36 cellular contexts compared by ENCODE assay signal in genomic region chr20:32646486-32646885, GRCh38. TPM values are rescaled to one million over a fixed set of nuclear protein-coding genes. Genes with fewer than 3 reads are reported as not detected.
"Had no signal": no experiment of that assay in that cellular context is flagged by ENCODE, and none has a peak within 500 bp of the region (broad histone marks: within the 10 kb centered on the region; RNA-seq: fewer than 3 reads in every experiment).

No MANE protein-coding gene starts in this region.

- H3K4me1 Mint-ChIP-seq: activated CD4-positive, alpha-beta memory T cell treated with anti-CD3 and anti-CD28 coated beads, Interleukin-2, amount 10 ng/mL, durations not matched to agents 7 days and 5 days; activated CD4-positive, alpha-beta T cell treated with anti-CD3 and anti-CD28 coated beads, Interleukin-2, amount 10 ng/mL, durations not matched to agents 7 days and 5 days; activated naive CD8-positive, alpha-beta T cell treated with anti-CD3 and anti-CD28 coated beads for 36 hours had no signal

- DNase-seq: activated CD4-positive, alpha-beta memory T cell treated with anti-CD3 and anti-CD28 coated beads, Interleukin-2, amount 10 ng/mL, durations not matched to agents 7 days and 5 days; activated CD4-positive, alpha-beta T cell treated with anti-CD3 and anti-CD28 coated beads for 1 hour; activated CD4-positive, alpha-beta T cell treated with anti-CD3 and anti-CD28 coated beads for 4 hours; activated CD4-positive, alpha-beta T cell treated with anti-CD3 and anti-CD28 coated beads, Interleukin-2, amount 10 ng/mL, durations not matched to agents 7 days and 5 days; activated CD4-positive, alpha-beta T cell treated with anti-CD3 and anti-CD28 coated beads, Interleukin-2, amount 50 U/mL, for 4 hours; activated CD8-positive, alpha-beta memory T cell treated with anti-CD3 and anti-CD28 coated beads, Interleukin-2, amount 50 U/mL, for 48 hours; activated effector memory CD4-positive, alpha-beta T cell treated with anti-CD3 and anti-CD28 coated beads, Interleukin-2, amount 50 U/mL, for 16 hours; activated naive CD4-positive, alpha-beta T cell treated with anti-CD3 and anti-CD28 coated beads for 36 hours; activated naive CD8-positive, alpha-beta T cell treated with anti-CD3 and anti-CD28 coated beads for 36 hours; activated naive CD8-positive, alpha-beta T cell treated with anti-CD3 and anti-CD28 coated beads, Interleukin-2, amount 50 U/mL, for 24 hours; activated T-cell treated with anti-CD3 and anti-CD28 coated beads for 4 hours; activated T-cell treated with anti-CD3 and anti-CD28 coated beads, Interleukin-2, amount 50 U/mL, for 48 hours; adrenal gland; amygdala; aorta; body of pancreas; caudate nucleus; cortex of kidney; dermis blood vessel endothelial cell; effector CD4-positive, alpha-beta T cell; effector memory CD8-positive, alpha-beta T cell; esophagus squamous epithelium; foreskin melanocyte; T-helper 2 cell had no signal

- H3K4me3 ChIP-seq: adrenal gland, body of pancreas, esophagus squamous epithelium, gastroesophageal sphincter had no signal

- H3K27ac Mint-ChIP-seq: activated CD4-positive, alpha-beta memory T cell treated with anti-CD3 and anti-CD28 coated beads, Interleukin-2, amount 10 ng/mL, durations not matched to agents 7 days and 5 days; activated CD4-positive, alpha-beta T cell treated with anti-CD3 and anti-CD28 coated beads, Interleukin-2, amount 10 ng/mL, durations not matched to agents 7 days and 5 days; activated naive CD4-positive, alpha-beta T cell treated with anti-CD3 and anti-CD28 coated beads for 36 hours; activated naive CD4-positive, alpha-beta T cell treated with anti-CD3 and anti-CD28 coated beads, Interleukin-2, amount 50 U/mL, for 24 hours; activated naive CD8-positive, alpha-beta T cell treated with anti-CD3 and anti-CD28 coated beads for 36 hours; activated naive CD8-positive, alpha-beta T cell treated with anti-CD3 and anti-CD28 coated beads, Interleukin-2, amount 50 U/mL, for 24 hours; activated T-helper 1 cell treated with anti-CD3 and anti-CD28 coated beads, Interleukin-12 subunit alpha, Interleukin-12 subunit beta, Interleukin-2, Interleukin-4 antibody, amounts not matched to agents 30 ng/mL and 10 ng/mL and 1 ng/mL, durations not matched to agents 14 hours and 24 hours and 36 hours; activated T-helper 2 cell treated with anti-CD3 and anti-CD28 coated beads, Interferon-gamma antibody, Interleukin-2, Interleukin-4, amounts not matched to agents 10 μg/mL and 5 μg/mL and 100 μg/mL, durations not matched to agents 14 hours and 24 hours and 36 hours; WTC11 had no signal

- H3K36me3 Mint-ChIP-seq: activated naive CD4-positive, alpha-beta T cell treated with anti-CD3 and anti-CD28 coated beads, Interleukin-2, amount 50 U/mL, for 24 hours; activated naive CD8-positive, alpha-beta T cell treated with anti-CD3 and anti-CD28 coated beads for 36 hours; WTC11 had no signal

- ATAC-seq: activated naive CD8-positive, alpha-beta T cell treated with anti-CD3 and anti-CD28 coated beads, Interleukin-2, amount 50 U/mL, for 24 hours; body of pancreas; effector memory CD8-positive, alpha-beta T cell; gastroesophageal sphincter; WTC11 had no signal

- H3K27me3 Mint-ChIP-seq: activated CD4-positive, alpha-beta memory T cell treated with anti-CD3 and anti-CD28 coated beads, Interleukin-2, amount 10 ng/mL, durations not matched to agents 7 days and 5 days; activated naive CD4-positive, alpha-beta T cell treated with anti-CD3 and anti-CD28 coated beads, Interleukin-2, amount 50 U/mL, for 24 hours; activated naive CD8-positive, alpha-beta T cell treated with anti-CD3 and anti-CD28 coated beads for 36 hours; activated naive CD8-positive, alpha-beta T cell treated with anti-CD3 and anti-CD28 coated beads, Interleukin-2, amount 50 U/mL, for 24 hours; effector memory CD8-positive, alpha-beta T cell had no signal

- H3K27me3 ChIP-seq: adrenal gland, body of pancreas had no signal

- H3K9me3 Mint-ChIP-seq: activated CD4-positive, alpha-beta memory T cell treated with anti-CD3 and anti-CD28 coated beads, Interleukin-2, amount 10 ng/mL, durations not matched to agents 7 days and 5 days; activated CD4-positive, alpha-beta T cell treated with anti-CD3 and anti-CD28 coated beads, Interleukin-2, amount 10 ng/mL, durations not matched to agents 7 days and 5 days; activated naive CD4-positive, alpha-beta T cell treated with anti-CD3 and anti-CD28 coated beads for 36 hours; activated naive CD4-positive, alpha-beta T cell treated with anti-CD3 and anti-CD28 coated beads, Interleukin-2, amount 50 U/mL, for 24 hours; activated naive CD8-positive, alpha-beta T cell treated with anti-CD3 and anti-CD28 coated beads for 36 hours; activated naive CD8-positive, alpha-beta T cell treated with anti-CD3 and anti-CD28 coated beads, Interleukin-2, amount 50 U/mL, for 24 hours; activated T-helper 1 cell treated with anti-CD3 and anti-CD28 coated beads, Interleukin-12 subunit alpha, Interleukin-12 subunit beta, Interleukin-2, Interleukin-4 antibody, amounts not matched to agents 30 ng/mL and 10 ng/mL and 1 ng/mL, durations not matched to agents 14 hours and 24 hours and 36 hours; activated T-helper 2 cell treated with anti-CD3 and anti-CD28 coated beads, Interferon-gamma antibody, Interleukin-2, Interleukin-4, amounts not matched to agents 10 μg/mL and 5 μg/mL and 100 μg/mL, durations not matched to agents 14 hours and 24 hours and 36 hours; effector memory CD8-positive, alpha-beta T cell; WTC11 had no signal

- H3K27ac ChIP-seq: adrenal gland, body of pancreas, epithelial cell of prostate, esophagus squamous epithelium, gastroesophageal sphincter had no signal

- H3K9me3 ChIP-seq: adrenal gland, body of pancreas, esophagus squamous epithelium, gastroesophageal sphincter had no signal

- H3K4me1 ChIP-seq: adrenal gland, esophagus squamous epithelium, gastroesophageal sphincter had no signal

- H3K36me3 ChIP-seq: adrenal gland, esophagus squamous epithelium, gastroesophageal sphincter had no signal

- H3K4me3 Mint-ChIP-seq: activated CD4-positive, alpha-beta memory T cell treated with anti-CD3 and anti-CD28 coated beads, Interleukin-2, amount 10 ng/mL, durations not matched to agents 7 days and 5 days; activated CD4-positive, alpha-beta T cell treated with anti-CD3 and anti-CD28 coated beads, Interleukin-2, amount 10 ng/mL, durations not matched to agents 7 days and 5 days; activated naive CD4-positive, alpha-beta T cell treated with anti-CD3 and anti-CD28 coated beads for 36 hours; activated naive CD4-positive, alpha-beta T cell treated with anti-CD3 and anti-CD28 coated beads, Interleukin-2, amount 50 U/mL, for 24 hours; activated naive CD8-positive, alpha-beta T cell treated with anti-CD3 and anti-CD28 coated beads for 36 hours; activated naive CD8-positive, alpha-beta T cell treated with anti-CD3 and anti-CD28 coated beads, Interleukin-2, amount 50 U/mL, for 24 hours; activated T-helper 1 cell treated with anti-CD3 and anti-CD28 coated beads, Interleukin-12 subunit alpha, Interleukin-12 subunit beta, Interleukin-2, Interleukin-4 antibody, amounts not matched to agents 30 ng/mL and 10 ng/mL and 1 ng/mL, durations not matched to agents 14 hours and 24 hours and 36 hours; effector memory CD8-positive, alpha-beta T cell; WTC11 had no signal

- FAIRE-seq: colon, endometrium, endothelial cell of umbilical vein had no signal

RNA-seq across cellular contexts. Expression of gene C20orf203, which starts 27.3 kb away (rescaled TPM):
- total RNA-seq: activated T-helper 1 cell treated with anti-CD3 and anti-CD28 coated beads, Interleukin-12 subunit alpha, Interleukin-12 subunit beta, Interleukin-2, Interleukin-4 antibody, amounts not matched to agents 30 ng/mL and 10 ng/mL and 1 ng/mL, durations not matched to agents 14 hours and 24 hours and 36 hours; dermis blood vessel endothelial cell; endothelial cell of umbilical vein; esophagus squamous epithelium; fibroblast of villous mesenchyme; glomerular endothelial cell; T-helper 1 cell treated with Interleukin-12 subunit alpha and Interleukin-12 subunit beta and Interleukin-4 antibody, amounts not matched to agents 30 ng/mL and 1 ng/mL, for 36 hours had no signal
- polyA plus RNA-seq: endothelial cell of umbilical vein had no signal
